In genomic region chr1:24558455-24558854, GRCh38 we compare ENCODE assay signal across 15 cellular contexts. TPM values are rescaled to one million over a fixed set of nuclear protein-coding genes. Genes with fewer than 3 reads are reported as not detected.
DNase-seq lines count a peak whose midpoint lies in the region; ATAC-seq and TF ChIP-seq lines count a peak whose summit lies in the region.
"Had no signal": no experiment of that assay in that cellular context is flagged by ENCODE, and none has a peak within 500 bp of the region (broad histone marks: within the 10 kb centered on the region; RNA-seq: fewer than 3 reads in every experiment).

No MANE protein-coding gene starts in this region.

- no peak for TF ChIP-seq POLR2A in gastrocnemius medialis (IDR thresholded peaks at IDR 0.05)

- H3K9ac ChIP-seq in BLaER1 treated with 17β-estradiol and CSF1 and Interleukin-3, amounts not matched to agents 10 nM and 100 nM = no peak overlapping the region
- H3K9ac ChIP-seq in Loucy (ENCODE audit: low read depth, low read length, poor library complexity, severe bottlenecking) = no peak overlapping the region

- H3K4me1 ChIP-seq in BLaER1 treated with 17β-estradiol and CSF1 and Interleukin-3, amounts not matched to agents 10 nM and 100 nM = peaks cover 11 to 45% (median 34%) of the 10 kb centered on the region in 10 experiments
- H3K4me1 ChIP-seq in Loucy (ENCODE audit: insufficient read depth, low read length, poor library complexity, severe bottlenecking) = peaks cover 19% of the 10 kb centered on the region
- peaks cover 0 to 5% of the 10 kb centered on the region in 2 donors for H3K4me1 ChIP-seq in gastrocnemius medialis

- no peak for DNase-seq in gastrocnemius medialis
- no peak for DNase-seq in T-helper 9 cell
- no peak for DNase-seq in NCI-H446 (lab: John Stamatoyannopoulos, UW)
- DNase-seq: CD8-positive, alpha-beta T cell; KG1; NCI-H1417; NCI-H1930; NCI-H2171 treated with DMSO at 0.1 percent for 48 hours had no signal

- H3F3A ChIP-seq in Loucy (ENCODE audit: low read depth) = no peaks in the 10 kb centered on the region

- no peak overlapping the region for H2AFZ ChIP-seq in Loucy (ENCODE audit: low read length)

- H3K36me3 ChIP-seq in BLaER1 treated with 17β-estradiol and CSF1 and Interleukin-3, amounts not matched to agents 10 nM and 100 nM = no peaks in the 10 kb centered on the region
- H3K36me3 ChIP-seq in Loucy (ENCODE audit: insufficient read depth, low read length) (no peaks in the 10 kb centered on the region), gastrocnemius medialis (no peaks in the 10 kb centered on the region)

- H3K27ac ChIP-seq in BLaER1 treated with 17β-estradiol and CSF1 and Interleukin-3, amounts not matched to agents 10 nM and 100 nM = no peak overlapping the region
- peak overlapping the region; percentile 31 for H3K27ac ChIP-seq in cingulate gyrus (ENCODE audit: low read depth, low read length)
- H3K27ac ChIP-seq in gastrocnemius medialis = peak overlapping the region in 1 of 4 donors; percentile 43

- no peaks in the 10 kb centered on the region for H3K79me2 ChIP-seq in Loucy (ENCODE audit: insufficient read depth, low read length)

- intact Hi-C loops in gastrocnemius medialis (cut with DNase I; ENCODE audit: low total_unique reads) = no loop called here

- in situ Hi-C loops in gastrocnemius medialis (cut with MboI; ENCODE audit: low sequenced_read_pairs in 4 of 4) = no loop called here

- peaks cover 46 to 60% (median 53%) of the 10 kb centered on the region in 11 experiments for H3K27me3 ChIP-seq in BLaER1 treated with 17β-estradiol and CSF1 and Interleukin-3, amounts not matched to agents 10 nM and 100 nM
- H3K27me3 ChIP-seq in Loucy (ENCODE audit: insufficient read depth, low read length, poor library complexity, severe bottlenecking) (no peaks in the 10 kb centered on the region), gastrocnemius medialis (peaks cover 23 to 31% (median 27%) of the 10 kb centered on the region in 3 donors)

- H3K4me3 ChIP-seq in BLaER1 treated with 17β-estradiol and CSF1 and Interleukin-3, amounts not matched to agents 10 nM and 100 nM = no peak overlapping the region
- H3K4me3 ChIP-seq in Loucy (ENCODE audit: low read length, poor library complexity, severe bottlenecking) (no peak overlapping the region), gastrocnemius medialis (no peak overlapping the region)

- no peaks in the 10 kb centered on the region for H3K9me2 ChIP-seq in Loucy (replicated peaks; ENCODE audit: low read depth, low read length)

- H4K20me1 ChIP-seq in BLaER1 treated with 17β-estradiol and CSF1 and Interleukin-3, amounts not matched to agents 10 nM and 100 nM = peaks cover 0 to 14% (median 0%) of the 10 kb centered on the region in 11 experiments; a peak in 5 of 22 replicates
- no peaks in the 10 kb centered on the region for H4K20me1 ChIP-seq in Loucy (ENCODE audit: insufficient read depth, low read length, poor library complexity, severe bottlenecking)

- TF ChIP-seq CTCF in Loucy (conservative IDR thresholded peaks at IDR 0.05; ENCODE audit: low read length) = no peak
- no peak for TF ChIP-seq CTCF in gastrocnemius medialis (IDR thresholded peaks at IDR 0.05 in 4 of 5, conservative IDR thresholded peaks at IDR 0.05 in 1 of 5)

- H3K4me2 ChIP-seq in BLaER1 treated with 17β-estradiol and CSF1 and Interleukin-3, amounts not matched to agents 10 nM and 100 nM = peak overlapping the region; percentile 15 to 68 (median 56); a peak in 16 of 22 replicates
- H3K4me2 ChIP-seq in Loucy (ENCODE audit: low read depth, low read length, poor library complexity, severe bottlenecking) = peak overlapping the region; percentile 44

- peak; percentile 36 to 47 for ATAC-seq in gastrocnemius medialis
- ATAC-seq in HG03354 (IDR thresholded peaks at IDR 0.05; ENCODE audit: poor library complexity, severe bottlenecking, unreplicated experiment) = no peak
- ATAC-seq: CD8-positive, alpha-beta T cell had no signal

- no peaks in the 10 kb centered on the region for H3K9me3 ChIP-seq in BLaER1 treated with 17β-estradiol and CSF1 and Interleukin-3, amounts not matched to agents 10 nM and 100 nM (replicated peaks in 1 of 11)
- no peaks in the 10 kb centered on the region for H3K9me3 ChIP-seq in Loucy (ENCODE audit: insufficient read depth, low read depth, low read length)
- no peaks in the 10 kb centered on the region for H3K9me3 ChIP-seq in gastrocnemius medialis

RNA-seq across cellular contexts. Expression of gene NCMAP, which starts 2.6 kb away (rescaled TPM):
- total RNA-seq in gastrocnemius medialis = under 1 TPM in 1 of 4 donors, not detected in 3; 0.09 TPM
- total RNA-seq: B cell, HFFc6, SK-MEL-5 had no signal

RNA-seq across cellular contexts. Expression of gene RCAN3, which starts 55.8 kb away (rescaled TPM):
- 1 to 10 TPM; 1.3 to 2.1 (median 1.8) TPM for total RNA-seq in gastrocnemius medialis
